In genomic region chr5:6475626-6476312, GRCh38 we compare ENCODE assay signal across 1 cellular context.
TF ChIP-seq lines count a peak whose summit lies in the region.

No MANE protein-coding gene starts in this region.

TF ChIP-seq in GM23338, 12 proteins besides CTCF, POLR2A, EP300 and RAD21 (continued from another document):
- TF ChIP-seq ZNF462 (CRISPR knock-in tag; IDR thresholded peaks at IDR 0.05) (no peak), JUNB (IDR thresholded peaks at IDR 0.05; ENCODE audit: unreplicated experiment) (no peak), POLR2AphosphoS5 (IDR thresholded peaks at IDR 0.05; ENCODE audit: low read depth) (no peak), NANOG (IDR thresholded peaks at IDR 0.05; ENCODE audit: borderline replicate concordance) (no peak)
